Comparison of ENCODE assay signal across 3 cellular contexts in the genomic region with DNA sequence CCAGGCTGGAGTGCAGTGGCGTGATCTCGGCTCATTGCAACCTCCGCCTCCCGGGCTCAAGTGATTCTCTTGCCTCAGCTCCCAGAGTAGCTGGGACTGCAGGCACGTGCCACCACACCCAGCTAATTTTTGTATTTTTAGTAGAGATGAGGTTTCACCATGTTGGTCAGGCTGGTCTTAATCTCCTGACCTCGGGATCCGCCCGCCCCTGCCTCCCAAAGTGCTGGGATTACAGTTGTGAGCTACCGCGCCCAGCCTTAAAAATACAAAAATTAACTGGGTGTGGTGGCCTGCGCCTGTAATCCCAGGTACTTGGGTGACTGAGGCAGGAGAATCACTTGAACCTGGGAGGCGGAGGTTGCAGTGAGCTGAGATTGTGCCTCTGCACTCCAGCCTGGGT.
A peak's percentile ranks its signal among the peaks of the same experiment; 100 is the strongest.
DNase-seq lines count a peak whose midpoint lies in the region; ATAC-seq, FAIRE-seq and TF ChIP-seq lines count a peak whose summit lies in the region.
"Not testable (repeated sequence)": the region's sequence is repeated elsewhere in the genome, so short reads cannot be mapped to it uniquely, and the experiment has no call there.

No MANE protein-coding gene starts in this region.

- not testable (repeated sequence) for H3K27me3 ChIP-seq in HepG2 (ENCODE audit: control insufficient read depth in 1 of 2, insufficient read depth in 2 of 2, low read length in 2 of 2)

- H3K27ac ChIP-seq in HEK293 (ENCODE audit: extremely low read depth, low read depth, low read length) = not testable (repeated sequence)
- peak overlapping the region; percentile 85 for H3K27ac ChIP-seq in VCaP
- H3K27ac ChIP-seq in HepG2 (ENCODE audit: extremely low read length, insufficient read depth, low read length) = peak overlapping the region; percentile 65

- peaks cover 54% of the 10 kb centered on the region for H4K20me1 ChIP-seq in HepG2 (ENCODE audit: insufficient read depth, low read length)

- 98% methylated on average over 12 of the region's 12 CpGs for WGBS in HepG2 (ENCODE audit: low lambda C conversion rate)

- not testable (repeated sequence) for BruUV-seq in HepG2 (replicated peaks; lab: Mats Ljungman, UMichigan)

- H3K9me3 ChIP-seq in HEK293 (ENCODE audit: control insufficient read depth, insufficient read depth, low read depth, low read length); HepG2 (ENCODE audit: low read length): not testable (repeated sequence)

- H3K4me3 ChIP-seq in HEK293 (ENCODE audit: low read depth, low read length); HepG2 (replicated peaks in 1 of 3; ENCODE audit: insufficient read depth in 1 of 3, low read depth in 2 of 3, low read length in 3 of 3): not testable (repeated sequence)

- CTCF ChIA-PET in HEK293 (lab: Yijun Ruan, JAX); HepG2 (lab: Yijun Ruan, JAX; ENCODE audit: low intra/inter-chr PET ratio, low total read pairs): not testable (repeated sequence)

- not testable (repeated sequence) for FAIRE-seq in HepG2 (lab: Jason Lieb, UNC)

- not testable (repeated sequence) for H3K9ac ChIP-seq in HepG2 (ENCODE audit: insufficient read depth, low read depth, low read length)

- intact Hi-C loops in HepG2 (cut with micrococcal nuclease; ENCODE audit: unreplicated experiment) = not testable (repeated sequence)

- TF ChIP-seq POLR2A in HepG2 (IDR thresholded peaks at IDR 0.05; ENCODE audit: insufficient read depth in 1 of 2, low read depth in 2 of 2, low read length in 2 of 2) = not testable (repeated sequence)

- not testable (repeated sequence) for H3K4me1 ChIP-seq in HEK293 (ENCODE audit: control insufficient read depth, insufficient read depth, low read length)
- H3K4me1 ChIP-seq in HepG2 (ENCODE audit: insufficient read depth, low read length) = peaks cover 50% of the 10 kb centered on the region

- TF ChIP-seq CTCF in HEK293 (tag by site-specific recombination; IDR thresholded peaks at IDR 0.05); VCaP (conservative IDR thresholded peaks at IDR 0.05); HepG2 (CRISPR knock-in tag; IDR thresholded peaks at IDR 0.05): not testable (repeated sequence)

- not testable (repeated sequence) for ATAC-seq in HepG2

- in situ Hi-C loops in HepG2 (cut with HindIII; ENCODE audit: extremely low pct_ligation_motif_present, low pct_unique_long_range_greater_than_20kb) = not testable (repeated sequence)

- not testable (repeated sequence) for H3K36me3 ChIP-seq in HEK293 (ENCODE audit: control insufficient read depth in 2 of 2, insufficient read depth in 1 of 2, low read length in 2 of 2)
- peaks cover 12 to 13% of the 10 kb centered on the region in 2 experiments; a peak in 4 of 5 replicates for H3K36me3 ChIP-seq in HepG2 (replicated peaks in 1 of 2; ENCODE audit: control insufficient read depth in 1 of 2, insufficient read depth in 2 of 2, low read length in 2 of 2)

- TF ChIP-seq RAD21 in HepG2 (CRISPR knock-in tag; IDR thresholded peaks at IDR 0.05) = not testable (repeated sequence)

- POLR2A ChIA-PET in HEK293 (lab: Yijun Ruan, JAX) = not testable (repeated sequence)
- POLR2A ChIA-PET in HepG2 (lab: Yijun Ruan, JAX) = interaction anchor here (1.3 kb wide), 1 partner anchor 12 kb away, joined by 3 read pairs; no protein-coding TSS in a partner anchor

- H3K4me2 ChIP-seq in HepG2 (ENCODE audit: low read depth, low read length) = not testable (repeated sequence)

- TF ChIP-seq EP300 in HepG2 (IDR thresholded peaks at IDR 0.05; ENCODE audit: low read depth in 2 of 2, low read length in 2 of 2); HepG2 (CRISPR knock-in tag; IDR thresholded peaks at IDR 0.05; ENCODE audit: borderline replicate concordance): not testable (repeated sequence)

- not testable (repeated sequence) for H2AFZ ChIP-seq in HepG2 (ENCODE audit: low read length)

- DNase-seq in HepG2 (ENCODE audit: low spot score) = not testable (repeated sequence)

- H3K79me2 ChIP-seq in HepG2 (ENCODE audit: insufficient read depth, low read length) = peaks cover 81% of the 10 kb centered on the region

TF ChIP-seq in HEK293, 187 proteins besides CTCF, POLR2A, EP300 and RAD21:
- TF ChIP-seq KLF1 (tag by site-specific recombination; IDR thresholded peaks at IDR 0.05) = peak; percentile 90
